8 cellular contexts compared by ENCODE assay signal in genomic region chr1:31643976-31644559, GRCh38. TPM values are rescaled to one million over a fixed set of nuclear protein-coding genes. Genes with fewer than 3 reads are reported as not detected.
DNase-seq lines count a peak whose midpoint lies in the region; TF ChIP-seq lines count a peak whose summit lies in the region.

No MANE protein-coding gene starts in this region.

- H3K9ac ChIP-seq in BLaER1 = peak overlapping the region; percentile 93
- peak overlapping the region; percentile 97 for H3K9ac ChIP-seq in mesenchymal stem cell (ENCODE audit: low read length)

- H3K23ac ChIP-seq in mesenchymal stem cell (ENCODE audit: low read length in 2 of 2) = no peak overlapping the region

- H2BK12ac ChIP-seq in mesenchymal stem cell (ENCODE audit: low read length in 2 of 2) = no peak overlapping the region

- H4K20me1 ChIP-seq in BLaER1 = peaks cover 26% of the 10 kb centered on the region

- in situ Hi-C loops in astrocyte of the cerebellum (cut with HindIII; ENCODE audit: low sequenced_read_pairs) = no loop called here

- H4K8ac ChIP-seq in mesenchymal stem cell (ENCODE audit: low read length) = peak overlapping the region; percentile 84

- H3K36me3 ChIP-seq in BLaER1 (peaks cover 16% of the 10 kb centered on the region), mesenchymal stem cell (ENCODE audit: control insufficient read depth in 1 of 2, insufficient read depth in 2 of 2, low read depth in 1 of 2, low read length in 2 of 2) (peaks cover 4 to 5% of the 10 kb centered on the region in 2 experiments)

- H2AK5ac ChIP-seq in mesenchymal stem cell (ENCODE audit: low read length, severe bottlenecking) = no peak overlapping the region

- H3K18ac ChIP-seq in mesenchymal stem cell (ENCODE audit: low read depth in 1 of 2, low read length in 2 of 2) = peak overlapping the region; percentile 78 to 93

- H2BK5ac ChIP-seq in mesenchymal stem cell (ENCODE audit: low read depth, low read length, poor library complexity, severe bottlenecking) = peak overlapping the region; percentile 11

- H4K91ac ChIP-seq in mesenchymal stem cell (ENCODE audit: low read length) = peak overlapping the region; percentile 89

- H2BK120ac ChIP-seq in mesenchymal stem cell (ENCODE audit: low read depth, low read length) = peak overlapping the region; percentile 44

- H3K4me1 ChIP-seq in BLaER1 (peaks cover 41% of the 10 kb centered on the region), mesenchymal stem cell (ENCODE audit: control insufficient read depth, insufficient read depth, low read depth, low read length) (peaks cover 14% of the 10 kb centered on the region)

- peak overlapping the region; percentile 92 for H2BK15ac ChIP-seq in mesenchymal stem cell (ENCODE audit: low read depth, poor library complexity, severe bottlenecking)

- peak overlapping the region; percentile 82 for H3K4ac ChIP-seq in mesenchymal stem cell (ENCODE audit: low read depth in 1 of 2, low read length in 2 of 2)

- TF ChIP-seq CTCF in HFF-Myc (IDR thresholded peaks at IDR 0.05; ENCODE audit: low read depth, low read length, missing control alignments) (no peak), astrocyte of the cerebellum (IDR thresholded peaks at IDR 0.05; ENCODE audit: low read depth, low read length, missing control alignments) (no peak)

- H3K9me3 ChIP-seq in BLaER1 (no peaks in the 10 kb centered on the region), mesenchymal stem cell (ENCODE audit: control insufficient read depth, low read length) (no peaks in the 10 kb centered on the region)

- H3K27me3 ChIP-seq in BLaER1 (no peaks in the 10 kb centered on the region), mesenchymal stem cell (ENCODE audit: control insufficient read depth in 1 of 2, insufficient read depth in 1 of 2, low read length in 2 of 2) (no peaks in the 10 kb centered on the region)

- WGBS in mesenchymal stem cell = 9% methylated on average over 18 of the region's 18 CpGs

- H3K14ac ChIP-seq in mesenchymal stem cell (ENCODE audit: low read length in 2 of 2) = peak overlapping the region in 1 of 2 experiments; percentile 95

- peaks cover 25% of the 10 kb centered on the region for H3K79me1 ChIP-seq in mesenchymal stem cell (replicated peaks; ENCODE audit: low read length, poor library complexity, severe bottlenecking)

- peak overlapping the region; percentile 92 for H3K4me2 ChIP-seq in BLaER1
- peak overlapping the region; percentile 68 for H3K4me2 ChIP-seq in mesenchymal stem cell (ENCODE audit: low read length, poor library complexity, severe bottlenecking)

- peak overlapping the region; percentile 98 for H2AFZ ChIP-seq in mesenchymal stem cell (ENCODE audit: low read depth, low read length)

- H3K4me3 ChIP-seq in BLaER1 = peak overlapping the region; percentile 79
- H3K4me3 ChIP-seq in HFF-Myc (replicated peaks; ENCODE audit: low read depth, low read length) = peak overlapping the region; percentile 81
- H3K4me3 ChIP-seq in astrocyte of the cerebellum (ENCODE audit: low read depth, low read length) = peak overlapping the region; percentile 82
- H3K4me3 ChIP-seq in mesenchymal stem cell (ENCODE audit: insufficient read depth in 1 of 2, low read depth in 1 of 2, low read length in 2 of 2) = peak overlapping the region; percentile 85 to 99

- H3K27ac ChIP-seq in BLaER1 (peak overlapping the region; percentile 87), mesenchymal stem cell (ENCODE audit: low read length, poor library complexity, severe bottlenecking) (peak overlapping the region; percentile 55)

- DNase-seq in HFF-Myc (ENCODE audit: extremely low read depth, low read depth) (no peak), astrocyte of the cerebellum (ENCODE audit: low read depth) (no peak), mesenchymal stem cell (no peak), globus pallidus (ENCODE audit: low spot score) (no peak), HT-29 (ENCODE audit: low spot score) (no peak), SW 1271 (lab: John Stamatoyannopoulos, UW) (no peak), HK-2 (ENCODE audit: unreplicated experiment) (no peak)

RNA-seq across cellular contexts. Expression of gene PEF1, which starts 0.6 kb away (rescaled TPM):
- 56.0 TPM for polyA plus RNA-seq in mesenchymal stem cell (2013, experiment 1 of 2)
- 55.6 TPM for polyA plus RNA-seq in mesenchymal stem cell (2013, experiment 2 of 2)
- 114 and 119 TPM in 2 replicates for total RNA-seq in HT-29 (2014; rRNA removed; shearing (Covaris generic))

RNA-seq across cellular contexts. Expression of gene HCRTR1, which starts 26.6 kb away (rescaled TPM):
- not detected for polyA plus RNA-seq in mesenchymal stem cell (2013, experiment 1 of 2)
- polyA plus RNA-seq in mesenchymal stem cell (2013, experiment 2 of 2) = not detected
- not detected in 2 replicates for total RNA-seq in HT-29 (2014; rRNA removed; shearing (Covaris generic))

RNA-seq across cellular contexts. Expression of gene COL16A1, which starts 59.7 kb away (rescaled TPM):
- 20.9 TPM for polyA plus RNA-seq in mesenchymal stem cell (2013, experiment 1 of 2)
- polyA plus RNA-seq in mesenchymal stem cell (2013, experiment 2 of 2) = 18.3 TPM
- total RNA-seq in HT-29 (2014; rRNA removed; shearing (Covaris generic)) = 31.0 and 37.5 TPM in 2 replicates
